Comparison of ENCODE assay signal across 19 cellular contexts in the genomic region with DNA sequence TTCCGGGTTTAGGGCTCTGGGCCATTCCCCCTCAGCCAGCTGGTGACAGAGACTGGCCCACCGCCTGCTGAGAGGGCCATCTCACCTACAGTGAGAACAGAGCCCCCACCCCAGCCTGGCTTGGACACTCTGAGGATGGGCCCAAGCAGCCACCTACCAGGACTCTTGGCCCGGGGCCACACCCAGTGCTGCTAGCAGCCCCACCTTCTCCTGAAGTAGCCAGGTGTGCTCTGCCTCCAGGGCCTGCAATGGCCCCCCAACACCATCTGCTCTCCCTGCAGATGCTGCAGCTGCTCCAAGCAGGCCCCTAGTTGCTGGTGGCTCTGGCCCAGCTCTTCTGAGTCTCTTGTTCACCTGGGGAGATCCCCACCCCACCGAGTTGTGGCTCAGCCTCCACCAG.
DNase-seq lines count a peak whose midpoint lies in the region; ATAC-seq and TF ChIP-seq lines count a peak whose summit lies in the region.
"Had no signal": no experiment of that assay in that cellular context is flagged by ENCODE, and none has a peak within 500 bp of the region (broad histone marks: within the 10 kb centered on the region; RNA-seq: fewer than 3 reads in every experiment).

No MANE protein-coding gene starts in this region.

- H3K36me3 Mint-ChIP-seq in nephron progenitor cell (ENCODE audit: low read depth), result no peaks in the 10 kb centered on the region
- H3K36me3 Mint-ChIP-seq: CD8-positive, alpha-beta T cell had no signal

- no peaks in the 10 kb centered on the region for H3K9me3 Mint-ChIP-seq in nephron progenitor cell
- H3K9me3 Mint-ChIP-seq: CD8-positive, alpha-beta T cell had no signal

- H3K4me3 Mint-ChIP-seq in nephron progenitor cell, result no peak overlapping the region
- H3K4me3 Mint-ChIP-seq: B cell; CD8-positive, alpha-beta T cell had no signal

- H3K27me3 Mint-ChIP-seq in nephron progenitor cell (ENCODE audit: low read depth, poor library complexity), result peaks cover 4% of the 10 kb centered on the region
- H3K27me3 Mint-ChIP-seq: B cell had no signal

- DNase-seq in NCI-H524 (lab: John Stamatoyannopoulos, UW) (peak; percentile 19 to 86), NCI-H524 treated with DMSO at 0.1 percent for 48 hours (lab: John Stamatoyannopoulos, UW) (no peak), COR-L47 (lab: John Stamatoyannopoulos, UW) (peak; percentile 58), NCI-H69 (lab: John Stamatoyannopoulos, UW) (peak; percentile 85), nephron progenitor cell (no peak), NCI-H226 (no peak)
- DNase-seq: Calu3; CD8-positive, alpha-beta T cell; NCI-H1092; NCI-H1436; NCI-H1930; NCI-H2107; NCI-H446; NCI-H774; SIG-M5 had no signal

- peaks cover 32% of the 10 kb centered on the region for H3K4me1 Mint-ChIP-seq in nephron progenitor cell

- ATAC-seq in HG03378 (IDR thresholded peaks at IDR 0.05; ENCODE audit: unreplicated experiment) (no peak), GM21619 (IDR thresholded peaks at IDR 0.05; ENCODE audit: unreplicated experiment) (no peak)
- ATAC-seq: CD8-positive, alpha-beta T cell; Panc1 had no signal

- H3K27ac Mint-ChIP-seq in nephron progenitor cell, result peak overlapping the region; percentile 79
- H3K27ac Mint-ChIP-seq: B cell; CD8-positive, alpha-beta T cell had no signal

- TF ChIP-seq CTCF in nephron progenitor cell (IDR thresholded peaks at IDR 0.05), result no peak

Comparison
In these comparisons a context has a peak if more than half of its experiments do, and no peak if none do; other contexts are left out.
1. DNase-seq: peak in NCI-H524 (2 of 2), COR-L47 (single experiment) and NCI-H69 (single experiment); none in NCI-H524 treated with DMSO at 0.1 percent for 48 hours (single experiment), nephron progenitor cell (single experiment) and NCI-H226 (single experiment).